8 cellular contexts compared by ENCODE assay signal in the genomic region with DNA sequence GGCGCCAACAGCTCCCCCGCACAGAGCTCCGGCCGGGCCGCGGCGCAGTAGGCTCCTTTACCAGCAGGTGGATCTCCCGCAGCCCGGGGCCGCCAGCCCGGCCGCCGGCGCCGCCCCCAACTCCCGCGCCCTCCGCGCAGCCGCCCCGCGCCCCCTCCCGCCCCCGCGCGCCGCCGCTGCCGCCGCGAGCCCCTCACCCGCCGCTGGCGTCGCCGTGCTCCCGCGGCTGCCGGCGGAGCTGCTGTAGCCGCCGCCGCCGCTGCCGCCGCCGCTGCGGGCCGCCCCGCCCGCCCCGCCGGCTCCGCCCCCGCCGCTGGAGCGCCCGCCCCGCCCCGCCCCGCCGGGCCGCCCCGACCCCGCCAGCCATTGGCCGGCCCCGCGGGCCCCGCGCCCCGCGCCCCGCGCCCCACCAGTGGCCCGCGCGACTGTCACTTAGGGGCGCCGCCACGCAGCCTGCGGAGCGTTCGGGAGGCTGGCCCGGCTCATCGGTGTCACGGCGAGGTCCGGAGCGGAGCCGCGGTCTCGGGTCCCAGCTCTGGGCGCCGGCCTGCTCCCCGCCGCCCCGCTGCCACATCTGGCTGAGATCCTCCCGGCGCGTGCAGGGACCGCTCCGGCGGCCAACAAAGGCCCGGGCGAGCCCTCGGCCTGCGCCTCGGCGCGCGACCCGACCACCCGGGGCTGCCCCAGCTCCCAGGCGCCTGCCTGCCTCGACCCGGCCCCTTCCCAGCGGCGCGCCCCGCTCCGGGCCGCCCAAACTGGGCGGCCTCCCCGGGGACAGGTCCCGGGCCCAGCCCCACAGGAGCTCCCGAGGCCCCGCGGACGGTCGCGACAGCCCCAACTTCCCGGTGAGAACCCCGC. TPM values are rescaled to one million over a fixed set of nuclear protein-coding genes. Genes with fewer than 3 reads are reported as not detected.
DNase-seq lines count a peak whose midpoint lies in the region; ATAC-seq and TF ChIP-seq lines count a peak whose summit lies in the region.

A gene (minus strand): TSS at position 282 of the 858 bp plus-strand sequence. CDS start 4,800 bp downstream, outside the sequence.

- CTCF ChIA-PET in activated CD8-positive, alpha-beta memory T cell treated with anti-CD3 and anti-CD28 coated beads for 36 hours (lab: Charles Lee) = interaction anchor here (1.0 to 3.5 kb wide), 9 partner anchors 12 to 105 kb away, joined by 3 to 16 read pairs (median 4); no protein-coding TSS in a partner anchor

- no peak within 1 kb of the TSS for H3K27ac ChIP-seq in endodermal cell (ENCODE audit: low read depth, low read length)

- H3K9ac ChIP-seq in endodermal cell (ENCODE audit: extremely low read depth, low read length, poor library complexity, severe bottlenecking) = peak within 1 kb of the TSS; percentile 53

- peak within 1 kb of the TSS; percentile 59 for H3K4me3 Mint-ChIP-seq in endodermal cell

- DNase-seq in NCI-H82 (lab: John Stamatoyannopoulos, UW) (peak; percentile 57), NCI-H82 treated with DMSO at 0.1 percent for 48 hours (lab: John Stamatoyannopoulos, UW; ENCODE audit: unreplicated experiment) (no peak), NCI-H2196 treated with DMSO at 0.1 percent for 48 hours (lab: John Stamatoyannopoulos, UW; ENCODE audit: unreplicated experiment) (peak; percentile 62), endodermal cell (peak; percentile 82)
- DNase-seq in stimulated activated CD8-positive, alpha-beta memory T cell treated with anti-CD3 and anti-CD28 coated beads, Interleukin-2, amount 100 ng/mL, for 48 hours (ENCODE audit: low read depth in 2 of 2) = peak; percentile 66 to 68

- no peak within 1 kb of the TSS for H3K27ac Mint-ChIP-seq in endodermal cell

- H3K36me3 Mint-ChIP-seq in endodermal cell (ENCODE audit: low read depth) = no peaks in the 10 kb centered on the region

- POLR2A ChIA-PET in activated CD8-positive, alpha-beta memory T cell treated with anti-CD3 and anti-CD28 coated beads for 36 hours (lab: Charles Lee) = interaction anchor here (0.6 to 3.2 kb wide), 14 partner anchors 9 to 1069 kb away, joined by 3 to 17 read pairs (median 4); no protein-coding TSS in a partner anchor

- peaks cover 3% of the 10 kb centered on the region for H3K4me1 Mint-ChIP-seq in endodermal cell

- no peak for TF ChIP-seq CTCF in endodermal cell (conservative IDR thresholded peaks at IDR 0.05)

- H3K36me3 ChIP-seq in endodermal cell (ENCODE audit: control insufficient read depth, insufficient read depth, low read length) = no peaks in the 10 kb centered on the region

- H3K9me3 ChIP-seq in endodermal cell (ENCODE audit: control insufficient read depth, low read length) (no peaks in the 10 kb centered on the region), mononuclear cell (ENCODE audit: low read depth, low read length) (no peaks in the 10 kb centered on the region)

- H3K4me1 ChIP-seq in endodermal cell (ENCODE audit: control insufficient read depth, insufficient read depth, low read length) = no peaks in the 10 kb centered on the region
- H3K4me1 ChIP-seq in mononuclear cell (ENCODE audit: insufficient read depth, low read length) = peaks cover 70% of the 10 kb centered on the region

- H3K9me3 Mint-ChIP-seq in endodermal cell = no peaks in the 10 kb centered on the region

- H3K27me3 Mint-ChIP-seq in endodermal cell (ENCODE audit: insufficient read depth) = peaks cover 59% of the 10 kb centered on the region

- H3K27me3 ChIP-seq in endodermal cell (ENCODE audit: control insufficient read depth, insufficient read depth, low read length, poor library complexity, severe bottlenecking) = peaks cover 62% of the 10 kb centered on the region
- H3K27me3 ChIP-seq in mononuclear cell (ENCODE audit: insufficient read depth, low read length) = no peaks in the 10 kb centered on the region

- peak; percentile 91 for ATAC-seq in HG02798 (IDR thresholded peaks at IDR 0.05; ENCODE audit: poor library complexity, unreplicated experiment)

- WGBS in endodermal cell (ENCODE audit: insufficient coverage in 1 of 2, insufficient read length in 1 of 2), 2 experiments = 0 to 1% methylated on average over 30 to 133 of the region's 133 CpGs

- H3K4me3 ChIP-seq in endodermal cell (ENCODE audit: low read length) (peak within 1 kb of the TSS; percentile 85), mononuclear cell (ENCODE audit: low read length) (peak within 1 kb of the TSS; percentile 77)

RNA-seq across cellular contexts. Expression of the gene that starts here (rescaled TPM):
- 10 to 100 TPM; 45.2 to 48.7 TPM for total RNA-seq in activated CD8-positive, alpha-beta memory T cell treated with anti-CD3 and anti-CD28 coated beads for 36 hours
- total RNA-seq in endodermal cell (10 to 100 TPM in 1 of 2 donors, 1 to 10 TPM in 1; 8.2 to 11.1 TPM), mononuclear cell (207 TPM)
- 6.7 TPM for polyA plus RNA-seq in endodermal cell (2013, experiment 1 of 2)
- 6.0 TPM for polyA plus RNA-seq in endodermal cell (2013, experiment 2 of 2)
